22 cellular contexts compared by ENCODE assay signal in genomic region chr1:182850319-182850718, GRCh38.
"Had no signal": no experiment of that assay in that cellular context is flagged by ENCODE, and none has a peak within 500 bp of the region (broad histone marks: within the 10 kb centered on the region; RNA-seq: fewer than 3 reads in every experiment).

No MANE protein-coding gene starts in this region.

- H3K27ac Mint-ChIP-seq: activated naive CD4-positive, alpha-beta T cell treated with anti-CD3 and anti-CD28 coated beads, Interleukin-2, amount 10 ng/mL, durations not matched to agents 7 days and 5 days; activated naive CD8-positive, alpha-beta T cell treated with anti-CD3 and anti-CD28 coated beads for 36 hours; T-helper 2 cell treated with Interferon-gamma antibody and Interleukin-4, amounts not matched to agents 5 μg/mL and 100 μg/mL, for 36 hours had no signal

- ATAC-seq: K562, Panc1 had no signal

- H3K4me3 Mint-ChIP-seq: activated CD4-positive, alpha-beta memory T cell treated with anti-CD3 and anti-CD28 coated beads for 36 hours; activated naive CD4-positive, alpha-beta T cell treated with anti-CD3 and anti-CD28 coated beads, Interleukin-2, amount 10 ng/mL, durations not matched to agents 7 days and 5 days; central memory CD8-positive, alpha-beta T cell; T-helper 2 cell treated with Interferon-gamma antibody and Interleukin-4, amounts not matched to agents 5 μg/mL and 100 μg/mL, for 36 hours had no signal

- H3K4me3 ChIP-seq: ascending aorta, cardiac muscle cell, K562, SJCRH30, SK-N-MC had no signal

- FAIRE-seq: K562, TTC549 had no signal

- H3K4me1 ChIP-seq: ascending aorta, SJCRH30 had no signal

- H3K9me3 Mint-ChIP-seq: activated CD4-positive, alpha-beta memory T cell treated with anti-CD3 and anti-CD28 coated beads for 36 hours; activated naive CD4-positive, alpha-beta T cell treated with anti-CD3 and anti-CD28 coated beads, Interleukin-2, amount 10 ng/mL, durations not matched to agents 7 days and 5 days; activated naive CD8-positive, alpha-beta T cell treated with anti-CD3 and anti-CD28 coated beads for 36 hours; central memory CD8-positive, alpha-beta T cell; T-helper 2 cell treated with Interferon-gamma antibody and Interleukin-4, amounts not matched to agents 5 μg/mL and 100 μg/mL, for 36 hours had no signal

- DNase-seq: activated CD4-positive, alpha-beta memory T cell treated with anti-CD3 and anti-CD28 coated beads for 36 hours; activated CD4-positive, alpha-beta T cell treated with anti-CD3 and anti-CD28 coated beads, Interleukin-2, amount 50 U/mL, for 1 hour; activated gamma-delta T cell treated with Interleukin-2 at 50 U/mL for 16 hours; activated naive CD4-positive, alpha-beta T cell treated with anti-CD3 and anti-CD28 coated beads, Interleukin-2, amount 10 ng/mL, durations not matched to agents 7 days and 5 days; activated naive CD8-positive, alpha-beta T cell treated with anti-CD3 and anti-CD28 coated beads for 36 hours; activated T-cell treated with anti-CD3 and anti-CD28 coated beads, Interleukin-2, amount 50 U/mL, for 48 hours; amniotic stem cell; NCI-H1105; NCI-H1417 treated with DMSO at 0.1 percent for 48 hours; NCI-H187 treated with DMSO at 0.1 percent for 48 hours; NCI-H345; NCI-H524 treated with DMSO at 0.1 percent for 48 hours; SHP77; SJCRH30 had no signal

- H3K27me3 ChIP-seq: ascending aorta, cardiac muscle cell, SJCRH30 had no signal

- H3K9me3 ChIP-seq: ascending aorta, SJCRH30 had no signal

- H3K27ac ChIP-seq: ascending aorta, cardiac muscle cell, SJCRH30, SK-N-MC had no signal

- H3K27me3 Mint-ChIP-seq: activated CD4-positive, alpha-beta memory T cell treated with anti-CD3 and anti-CD28 coated beads for 36 hours; activated naive CD4-positive, alpha-beta T cell treated with anti-CD3 and anti-CD28 coated beads, Interleukin-2, amount 10 ng/mL, durations not matched to agents 7 days and 5 days; activated naive CD8-positive, alpha-beta T cell treated with anti-CD3 and anti-CD28 coated beads for 36 hours; central memory CD8-positive, alpha-beta T cell had no signal
